In the genomic region with DNA sequence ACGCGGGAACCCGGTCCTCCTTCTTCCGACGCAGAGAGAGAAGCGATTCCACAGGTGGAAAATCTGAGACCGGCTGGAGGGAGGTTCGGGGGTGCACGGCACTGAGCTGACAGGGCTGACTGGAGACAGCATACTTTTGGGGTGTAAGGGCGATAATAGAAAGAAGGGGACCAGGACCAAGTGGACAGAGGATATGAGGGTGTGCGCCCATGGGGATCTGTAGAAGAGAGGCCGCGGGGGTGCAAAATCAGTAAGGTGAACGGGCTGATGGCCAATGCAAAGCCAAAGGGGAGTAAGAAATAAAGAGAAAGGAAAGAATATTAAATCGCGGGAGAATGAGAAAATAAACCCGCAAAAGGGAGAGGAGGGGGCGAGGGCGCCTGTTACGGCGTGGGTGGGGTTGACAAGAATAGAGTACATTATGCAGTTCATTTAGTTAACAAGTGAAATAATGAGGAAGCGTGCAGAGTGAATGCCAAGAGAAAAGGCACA, we compare ENCODE assay signal across 2 cellular contexts.
TF ChIP-seq lines count a peak whose summit lies in the region.

No MANE protein-coding gene starts in this region.

TF ChIP-seq in HEK293, 187 proteins besides CTCF, POLR2A, EP300 and RAD21 (continued from another document):
- TF ChIP-seq SCRT1 (tag by site-specific recombination; IDR thresholded peaks at IDR 0.05; ENCODE audit: borderline replicate concordance) (0 out of 2 replicates have a peak, but pooled peaks have one; percentile 24), ZNF19 (tag by site-specific recombination; IDR thresholded peaks at IDR 0.05; ENCODE audit: low read depth) (no peak), ZNF571 (tag by site-specific recombination; IDR thresholded peaks at IDR 0.05) (no peak), ZFP41 (tag by site-specific recombination; IDR thresholded peaks at IDR 0.05; ENCODE audit: borderline replicate concordance) (no peak)
TF ChIP-seq in HEK293: peak in this region for 2.

TF ChIP-seq in neural cell, 6 proteins besides CTCF, POLR2A, EP300 and RAD21 (continued from another document):
- TF ChIP-seq, protein P1, sequence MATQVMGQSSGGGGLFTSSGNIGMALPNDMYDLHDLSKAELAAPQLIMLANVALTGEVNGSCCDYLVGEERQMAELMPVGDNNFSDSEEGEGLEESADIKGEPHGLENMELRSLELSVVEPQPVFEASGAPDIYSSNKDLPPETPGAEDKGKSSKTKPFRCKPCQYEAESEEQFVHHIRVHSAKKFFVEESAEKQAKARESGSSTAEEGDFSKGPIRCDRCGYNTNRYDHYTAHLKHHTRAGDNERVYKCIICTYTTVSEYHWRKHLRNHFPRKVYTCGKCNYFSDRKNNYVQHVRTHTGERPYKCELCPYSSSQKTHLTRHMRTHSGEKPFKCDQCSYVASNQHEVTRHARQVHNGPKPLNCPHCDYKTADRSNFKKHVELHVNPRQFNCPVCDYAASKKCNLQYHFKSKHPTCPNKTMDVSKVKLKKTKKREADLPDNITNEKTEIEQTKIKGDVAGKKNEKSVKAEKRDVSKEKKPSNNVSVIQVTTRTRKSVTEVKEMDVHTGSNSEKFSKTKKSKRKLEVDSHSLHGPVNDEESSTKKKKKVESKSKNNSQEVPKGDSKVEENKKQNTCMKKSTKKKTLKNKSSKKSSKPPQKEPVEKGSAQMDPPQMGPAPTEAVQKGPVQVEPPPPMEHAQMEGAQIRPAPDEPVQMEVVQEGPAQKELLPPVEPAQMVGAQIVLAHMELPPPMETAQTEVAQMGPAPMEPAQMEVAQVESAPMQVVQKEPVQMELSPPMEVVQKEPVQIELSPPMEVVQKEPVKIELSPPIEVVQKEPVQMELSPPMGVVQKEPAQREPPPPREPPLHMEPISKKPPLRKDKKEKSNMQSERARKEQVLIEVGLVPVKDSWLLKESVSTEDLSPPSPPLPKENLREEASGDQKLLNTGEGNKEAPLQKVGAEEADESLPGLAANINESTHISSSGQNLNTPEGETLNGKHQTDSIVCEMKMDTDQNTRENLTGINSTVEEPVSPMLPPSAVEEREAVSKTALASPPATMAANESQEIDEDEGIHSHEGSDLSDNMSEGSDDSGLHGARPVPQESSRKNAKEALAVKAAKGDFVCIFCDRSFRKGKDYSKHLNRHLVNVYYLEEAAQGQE (IDR thresholded peaks at IDR 0.05; ENCODE audit: borderline replicate concordance): no peak
- no peak for TF ChIP-seq TAF1 (IDR thresholded peaks at IDR 0.05; ENCODE audit: low read depth)
- TF ChIP-seq SMC3 (conservative IDR thresholded peaks at IDR 0.05; ENCODE audit: poor library complexity): no peak
- TF ChIP-seq MXI1 (conservative IDR thresholded peaks at IDR 0.05; ENCODE audit: poor library complexity, severe bottlenecking): no peak
